ENCODE assay signal across 22 cellular contexts in genomic region chr12:44771485-44771884, GRCh38.
DNase-seq lines count a peak whose midpoint lies in the region; ATAC-seq, FAIRE-seq and TF ChIP-seq lines count a peak whose summit lies in the region.
"Had no signal": no experiment of that assay in that cellular context is flagged by ENCODE, and none has a peak within 500 bp of the region (broad histone marks: within the 10 kb centered on the region; RNA-seq: fewer than 3 reads in every experiment).

No MANE protein-coding gene starts in this region.

- H3K9ac ChIP-seq in H9 (ENCODE audit: extremely low read depth, insufficient read length, low read length): no peak overlapping the region
- no peak overlapping the region for H3K9ac ChIP-seq in NT2/D1 (ENCODE audit: insufficient read length, low read depth)
- no peak overlapping the region for H3K9ac ChIP-seq in endothelial cell of umbilical vein (replicated peaks; ENCODE audit: extremely low read depth, insufficient read depth, low read length)
- H3K9ac ChIP-seq in neuronal stem cell (ENCODE audit: low read depth, low read length, poor library complexity): no peak overlapping the region

- CTCF ChIA-PET in endothelial cell of umbilical vein (lab: Charles Lee): interaction anchor here (1.1 to 9.2 kb wide), 4 partner anchors 10 to 177 kb away, joined by 3 to 111 read pairs (median 4); no protein-coding TSS in a partner anchor

- no peaks in the 10 kb centered on the region for H3K36me3 ChIP-seq in NT2/D1 (ENCODE audit: insufficient read depth, insufficient read length, low read length)
- H3K36me3 ChIP-seq in endothelial cell of umbilical vein (ENCODE audit: control insufficient read depth in 2 of 2, extremely low read depth in 1 of 2, insufficient read depth in 2 of 2, low read length in 2 of 2): no peaks in the 10 kb centered on the region
- peaks cover 0 to 90% of the 10 kb centered on the region in 2 donors for H3K36me3 ChIP-seq in neuronal stem cell (replicated peaks in 1 of 2; ENCODE audit: control insufficient read depth in 2 of 2, insufficient read depth in 2 of 2, low read length in 2 of 2)
- H3K36me3 ChIP-seq: MG63 had no signal

- no peak overlapping the region for H4K8ac ChIP-seq in H9 (replicated peaks; ENCODE audit: insufficient read length, low read depth, low read length)
- H4K8ac ChIP-seq in neuronal stem cell (ENCODE audit: low read depth, low read length): no peak overlapping the region

- H3K27me3 ChIP-seq in H9 (ENCODE audit: insufficient read depth, low read length): no peaks in the 10 kb centered on the region
- H3K27me3 ChIP-seq in NT2/D1 (ENCODE audit: insufficient read depth, insufficient read length): no peaks in the 10 kb centered on the region
- H3K27me3 ChIP-seq in endothelial cell of umbilical vein (ENCODE audit: control insufficient read depth in 2 of 2, insufficient read depth in 2 of 2, low read length in 2 of 2): no peaks in the 10 kb centered on the region
- H3K27me3 ChIP-seq in neuronal stem cell (ENCODE audit: control insufficient read depth in 3 of 3, insufficient read depth in 3 of 3, low read depth in 1 of 3, low read length in 3 of 3): no peaks in the 10 kb centered on the region

- H2BK120ac ChIP-seq in H9 (ENCODE audit: low read depth, low read length, poor library complexity, severe bottlenecking) (no peak overlapping the region), neuronal stem cell (ENCODE audit: low read depth, low read length) (no peak overlapping the region)

- H3K9me3 ChIP-seq in H9 (ENCODE audit: control insufficient read depth, low read depth, low read length): no peaks in the 10 kb centered on the region
- H3K9me3 ChIP-seq in NT2/D1 (ENCODE audit: insufficient read depth, low read length): no peaks in the 10 kb centered on the region
- H3K9me3 ChIP-seq in endothelial cell of umbilical vein (replicated peaks; ENCODE audit: control insufficient read depth, insufficient read depth, low read length): no peaks in the 10 kb centered on the region
- H3K9me3 ChIP-seq in neuronal stem cell (replicated peaks in 1 of 2; ENCODE audit: control insufficient read depth in 2 of 2, insufficient read depth in 1 of 2, low read depth in 1 of 2, low read length in 2 of 2): peaks cover 0 to 10% of the 10 kb centered on the region in 2 donors
- H3K9me3 ChIP-seq: A549, MG63 had no signal

- H4K20me1 ChIP-seq in H9 (ENCODE audit: control insufficient read depth, insufficient read depth, insufficient read length): no peaks in the 10 kb centered on the region
- no peaks in the 10 kb centered on the region for H4K20me1 ChIP-seq in endothelial cell of umbilical vein (replicated peaks; ENCODE audit: control insufficient read depth, extremely low read depth, insufficient read depth, low read length)

- no peak overlapping the region for H3T11ph ChIP-seq in H9 (ENCODE audit: low read length)

- H3K79me1 ChIP-seq in H9 (ENCODE audit: insufficient read depth, low read depth, low read length, poor library complexity, severe bottlenecking): no peaks in the 10 kb centered on the region
- H3K79me1 ChIP-seq in neuronal stem cell (ENCODE audit: low read depth, low read length): no peaks in the 10 kb centered on the region

- H3K9me1 ChIP-seq in endothelial cell of umbilical vein (replicated peaks; ENCODE audit: control insufficient read depth, extremely low read depth, insufficient read depth, low read length): no peaks in the 10 kb centered on the region

- POLR2A ChIA-PET in endothelial cell of umbilical vein (lab: Charles Lee): no interaction called here

- no peak for FAIRE-seq in endothelial cell of umbilical vein (lab: Jason Lieb, UNC)
- FAIRE-seq: A549, GM18507, RCC 7860 had no signal

- BruUV-seq in endothelial cell of umbilical vein (replicated peaks; lab: Mats Ljungman, UMichigan): no TSS peak

- WGBS in H9 (ENCODE audit: extremely low coverage, insufficient read length, low lambda C conversion rate): no CpG with 5 or more reads among the region's 5 CpGs
- no CpG with 5 or more reads among the region's 5 CpGs for WGBS in neuronal stem cell (ENCODE audit: extremely low coverage in 2 of 2, insufficient read length in 2 of 2, insufficient replicate concordance in 1 of 2), 2 donors

- no peak overlapping the region for H4K5ac ChIP-seq in H9 (ENCODE audit: insufficient read length, low read depth, low read length)

- H3K27ac ChIP-seq in H9 (ENCODE audit: insufficient read length, low read depth, low read length): no peak overlapping the region
- no peak overlapping the region for H3K27ac ChIP-seq in endothelial cell of umbilical vein (ENCODE audit: insufficient read depth, low read depth, low read length)
- peak overlapping the region; percentile 51 for H3K27ac ChIP-seq in neuronal stem cell (replicated peaks; ENCODE audit: low read length)
- H3K27ac ChIP-seq: A549, SK-N-MC had no signal

- DNase-seq in H9: no peak
- peak; percentile 5 for DNase-seq in NT2/D1 (ENCODE audit: low read depth, low spot score)
- DNase-seq in endothelial cell of umbilical vein (ENCODE audit: low read depth, low spot score): no peak
- no peak for DNase-seq in neuronal stem cell (ENCODE audit: low spot score)
- no peak for DNase-seq in middle frontal gyrus (ENCODE audit: extremely low spot score, low spot score)
- DNase-seq in hypothalamus (lab: John Stamatoyannopoulos, UW): no peak
- DNase-seq: HCEC 1CT, IMR-90, KG1, MG63, NCI-H1105 treated with DMSO at 0.1 percent for 48 hours, NCI-H146, NCI-H2029, NCI-H446 treated with DMSO at 0.1 percent for 48 hours, NCI-H526, SIG-M5, SW 1271 had no signal

- no peak overlapping the region for H3K4ac ChIP-seq in H9 (ENCODE audit: low read depth, low read length)
- H3K4ac ChIP-seq in neuronal stem cell (ENCODE audit: low read length): no peak overlapping the region

- no peaks in the 10 kb centered on the region for H3K9me3 Mint-ChIP-seq in H9

- peak overlapping the region in 1 of 2 experiments; percentile 23; a peak in 1 of 5 replicates for H3K4me3 Mint-ChIP-seq in H9

- H3K4me1 ChIP-seq in H9 (ENCODE audit: insufficient read depth, low read length) (peaks cover 2% of the 10 kb centered on the region; the same call in 1 of the 2 replicates), NT2/D1 (ENCODE audit: insufficient read depth, insufficient read length) (no peaks in the 10 kb centered on the region), endothelial cell of umbilical vein (ENCODE audit: control insufficient read depth, extremely low read depth, insufficient read depth, low read length) (no peaks in the 10 kb centered on the region), neuronal stem cell (ENCODE audit: control insufficient read depth in 2 of 2, insufficient read depth in 1 of 2, low read depth in 1 of 2, low read length in 2 of 2) (peaks cover 8 to 12% of the 10 kb centered on the region in 2 donors)
- H3K4me1 ChIP-seq: A549 had no signal

- TF ChIP-seq POLR2A in endothelial cell of umbilical vein (IDR thresholded peaks at IDR 0.05; ENCODE audit: low read depth, low read length): no peak

- H2BK12ac ChIP-seq in H9 (ENCODE audit: insufficient read length, low read depth, low read length): no peak overlapping the region
- no peak overlapping the region for H2BK12ac ChIP-seq in neuronal stem cell (ENCODE audit: low read length)

- TF ChIP-seq CTCF in H9 (conservative IDR thresholded peaks at IDR 0.05) (no peak), endothelial cell of umbilical vein (IDR thresholded peaks at IDR 0.05; ENCODE audit: extremely low read depth in 1 of 2, insufficient read depth in 1 of 2, low read depth in 1 of 2, low read length in 2 of 2) (no peak)

- H3K27me3 Mint-ChIP-seq in H9 (ENCODE audit: low read depth): no peaks in the 10 kb centered on the region

- intact Hi-C loops in endothelial cell of umbilical vein (cut with micrococcal nuclease): no loop called here

- H3K18ac ChIP-seq in H9 (ENCODE audit: insufficient read length, low read depth, low read length) (no peak overlapping the region), neuronal stem cell (ENCODE audit: low read length) (no peak overlapping the region)

- H2BK15ac ChIP-seq in H9 (ENCODE audit: low read depth, low read length): no peak overlapping the region
- H2BK15ac ChIP-seq in neuronal stem cell (ENCODE audit: low read length): no peak overlapping the region

- H3K79me2 ChIP-seq in H9 (ENCODE audit: insufficient read depth, low read length): no peaks in the 10 kb centered on the region
- H3K79me2 ChIP-seq in endothelial cell of umbilical vein (ENCODE audit: control insufficient read depth, insufficient read depth, low read length): no peaks in the 10 kb centered on the region

- H3K23ac ChIP-seq in H9 (ENCODE audit: insufficient read length, low read depth, low read length) (no peak overlapping the region), neuronal stem cell (ENCODE audit: low read depth, low read length, poor library complexity) (no peak overlapping the region)

- no peak overlapping the region for H2BK20ac ChIP-seq in H9 (ENCODE audit: low read depth, low read length, poor library complexity, severe bottlenecking)

- H2AK5ac ChIP-seq in H9 (ENCODE audit: insufficient read length, low read length): no peak overlapping the region
- no peak overlapping the region for H2AK5ac ChIP-seq in neuronal stem cell (ENCODE audit: low read depth, low read length)

- dilution Hi-C loops in endothelial cell of umbilical vein (cut with MboI; ENCODE audit: extremely low pct_ligation_motif_present, low sequenced_read_pairs): no loop called here

- H3K56ac ChIP-seq in H9 (ENCODE audit: insufficient read length, low read depth, low read length): no peak overlapping the region

- H3K27ac Mint-ChIP-seq in H9: peak overlapping the region; percentile 41 to 84 (median 67); a peak in 5 of 7 replicates

- H2AFZ ChIP-seq in H9 (ENCODE audit: low read length) (no peak overlapping the region), endothelial cell of umbilical vein (ENCODE audit: low read depth, low read length) (peak overlapping the region; percentile 33), neuronal stem cell (ENCODE audit: low read length) (no peak overlapping the region)

- H4K91ac ChIP-seq in H9 (ENCODE audit: insufficient read length, low read depth, low read length): no peak overlapping the region
- H4K91ac ChIP-seq in neuronal stem cell (ENCODE audit: low read depth, low read length, poor library complexity): no peak overlapping the region

- H2BK5ac ChIP-seq in H9 (ENCODE audit: insufficient read length, low read length) (no peak overlapping the region), neuronal stem cell (ENCODE audit: low read length) (no peak overlapping the region)

- H3K4me3 ChIP-seq in NT2/D1 (ENCODE audit: insufficient read length, low read depth) (no peak overlapping the region), endothelial cell of umbilical vein (replicated peaks in 1 of 3; ENCODE audit: insufficient read depth in 1 of 3, low read depth in 1 of 3, low read length in 3 of 3) (no peak overlapping the region), neuronal stem cell (ENCODE audit: low read length in 2 of 2) (no peak overlapping the region)
- H3K4me3 ChIP-seq: A549, MG63, SK-N-MC had no signal

- no peak for ATAC-seq in esophagus mucosa
- ATAC-seq: A549 had no signal

- H3K4me2 ChIP-seq in H9 (ENCODE audit: insufficient read depth, insufficient read length, low read length) (peak overlapping the region; percentile 3), endothelial cell of umbilical vein (ENCODE audit: insufficient read depth, low read length) (no peak overlapping the region), neuronal stem cell (ENCODE audit: insufficient read depth, low read length, poor library complexity, severe bottlenecking) (no peak overlapping the region)
- H3K4me2 ChIP-seq: A549 had no signal

- H3K23me2 ChIP-seq in H9 (ENCODE audit: insufficient read length, low read depth, low read length, poor library complexity, severe bottlenecking): no peaks in the 10 kb centered on the region

- no peaks in the 10 kb centered on the region for H3K36me3 Mint-ChIP-seq in H9 (ENCODE audit: insufficient read depth in 1 of 3, low read depth in 3 of 3)

- peaks cover 16 to 20% of the 10 kb centered on the region in 2 experiments for H3K4me1 Mint-ChIP-seq in H9

- H3K14ac ChIP-seq in H9 (ENCODE audit: insufficient read depth, low read length): no peak overlapping the region
- H3K14ac ChIP-seq in neuronal stem cell (ENCODE audit: low read length): no peak overlapping the region
